15 cellular contexts compared by ENCODE assay signal in the genomic region with DNA sequence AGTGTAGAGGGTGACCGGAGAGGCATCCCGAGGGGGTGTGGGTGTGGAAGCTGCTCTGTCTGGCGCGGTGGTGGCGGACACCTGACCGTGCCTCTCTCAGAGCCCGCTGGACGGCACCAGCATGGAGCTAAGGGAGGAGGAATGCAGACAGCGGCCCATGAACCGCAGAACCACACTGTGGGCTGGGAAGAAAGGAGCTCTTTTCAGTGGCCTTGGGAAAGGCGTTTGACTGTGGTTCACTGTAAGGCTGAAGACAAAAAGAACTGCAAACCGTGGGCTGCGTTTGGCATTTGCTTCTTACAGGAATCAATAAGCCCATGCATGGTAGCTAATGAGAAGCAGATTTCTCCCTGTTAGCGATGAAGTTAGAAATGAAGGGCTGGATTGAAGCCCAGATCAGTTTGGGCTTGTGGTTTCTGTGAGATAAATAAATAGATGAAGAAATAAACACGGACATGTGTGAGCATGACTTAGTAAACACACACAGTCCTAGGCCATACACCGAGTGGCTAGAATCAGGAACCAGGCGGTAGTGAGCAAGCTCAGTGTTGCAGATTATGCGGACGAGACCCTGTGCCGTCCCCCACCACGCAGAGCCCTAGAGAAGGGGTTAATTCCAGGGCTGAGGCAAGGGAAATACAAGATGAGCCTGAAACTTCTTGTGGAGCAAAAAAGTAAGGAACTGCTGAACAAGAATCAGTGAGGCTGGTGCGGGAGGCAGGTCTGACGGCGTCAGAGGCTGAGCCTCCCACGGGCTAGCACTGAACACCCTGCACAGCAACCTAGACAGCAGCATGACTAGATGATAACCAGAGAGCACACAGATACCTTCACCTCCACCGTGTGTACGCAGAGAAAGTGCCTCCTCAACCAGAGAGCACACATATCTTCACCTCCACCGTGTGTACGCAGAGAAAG. TPM values are rescaled to one million over a fixed set of nuclear protein-coding genes. Genes with fewer than 3 reads are reported as not detected.
DNase-seq lines count a peak whose midpoint lies in the region; ATAC-seq and TF ChIP-seq lines count a peak whose summit lies in the region.
"Had no signal": no experiment of that assay in that cellular context is flagged by ENCODE, and none has a peak within 500 bp of the region (broad histone marks: within the 10 kb centered on the region; RNA-seq: fewer than 3 reads in every experiment).

No MANE protein-coding gene starts in this region.

- in situ Hi-C loops in SK-MEL-5 (cut with HindIII; ENCODE audit: low pct_unique_long_range_greater_than_20kb, low sequenced_read_pairs) = no loop called here

- no peak for TF ChIP-seq CTCF in osteocyte (IDR thresholded peaks at IDR 0.05)

- no peak overlapping the region for H3K4me3 Mint-ChIP-seq in osteocyte (ENCODE audit: unreplicated experiment)
- H3K4me3 Mint-ChIP-seq in activated T-cell treated with anti-CD3 and anti-CD28 coated beads, Interleukin-2, amount 50 U/mL, for 4 hours = no peak overlapping the region
- H3K4me3 Mint-ChIP-seq: activated naive CD8-positive, alpha-beta T cell; stimulated activated naive CD8-positive, alpha-beta T cell treated with anti-CD3 and anti-CD28 coated beads, Interleukin-15, Interleukin-2, amounts not matched to agents 100 ng/mL and 50 ng/mL, for 24 hours had no signal

- peaks cover 25% of the 10 kb centered on the region for H3K36me3 Mint-ChIP-seq in osteocyte (ENCODE audit: unreplicated experiment)
- H3K36me3 Mint-ChIP-seq in activated T-cell treated with anti-CD3 and anti-CD28 coated beads, Interleukin-2, amount 50 U/mL, for 4 hours (ENCODE audit: insufficient read depth) = peaks cover 29% of the 10 kb centered on the region

- H3K27me3 Mint-ChIP-seq in osteocyte (ENCODE audit: unreplicated experiment) = no peaks in the 10 kb centered on the region
- no peaks in the 10 kb centered on the region for H3K27me3 Mint-ChIP-seq in activated T-cell treated with anti-CD3 and anti-CD28 coated beads, Interleukin-2, amount 50 U/mL, for 4 hours (ENCODE audit: low read depth)
- H3K27me3 Mint-ChIP-seq: activated naive CD8-positive, alpha-beta T cell; CD4-positive, alpha-beta memory T cell; stimulated activated naive CD8-positive, alpha-beta T cell treated with anti-CD3 and anti-CD28 coated beads, Interleukin-15, Interleukin-2, amounts not matched to agents 100 ng/mL and 50 ng/mL, for 24 hours had no signal

- H3K9me3 Mint-ChIP-seq in osteocyte (ENCODE audit: unreplicated experiment) = no peaks in the 10 kb centered on the region
- no peaks in the 10 kb centered on the region for H3K9me3 Mint-ChIP-seq in activated T-cell treated with anti-CD3 and anti-CD28 coated beads, Interleukin-2, amount 50 U/mL, for 4 hours
- H3K9me3 Mint-ChIP-seq: stimulated activated naive CD8-positive, alpha-beta T cell treated with anti-CD3 and anti-CD28 coated beads, Interleukin-15, Interleukin-2, amounts not matched to agents 100 ng/mL and 50 ng/mL, for 24 hours had no signal

- DNase-seq in DMS79 (lab: John Stamatoyannopoulos, UW) (peak; percentile 24), SK-MEL-5 (ENCODE audit: low read depth, low spot score) (peak; percentile 85), fibroblast of gingiva (ENCODE audit: low read depth) (peak; percentile 97), osteocyte (ENCODE audit: extremely low spot score, unreplicated experiment) (peak; percentile 82), NCI-H446 treated with DMSO at 0.1 percent for 48 hours (lab: John Stamatoyannopoulos, UW) (no peak), GM19240 (ENCODE audit: insufficient read length, low spot score) (no peak), NCI-H524 treated with DMSO at 0.1 percent for 48 hours (lab: John Stamatoyannopoulos, UW) (no peak)
- no peak for DNase-seq in activated T-cell treated with anti-CD3 and anti-CD28 coated beads, Interleukin-2, amount 50 U/mL, for 4 hours
- DNase-seq: CD4-positive, alpha-beta memory T cell; cortex of kidney; NCI-H1436; NCI-H510A treated with DMSO at 0.1 percent for 48 hours; PC-9 had no signal

- ATAC-seq in activated T-cell treated with anti-CD3 and anti-CD28 coated beads, Interleukin-2, amount 50 U/mL, for 4 hours = no peak

- H3K4me1 Mint-ChIP-seq in osteocyte (ENCODE audit: unreplicated experiment) = no peaks in the 10 kb centered on the region
- peaks cover 30% of the 10 kb centered on the region for H3K4me1 Mint-ChIP-seq in activated T-cell treated with anti-CD3 and anti-CD28 coated beads, Interleukin-2, amount 50 U/mL, for 4 hours (ENCODE audit: low read depth)

- no peak overlapping the region for H3K27ac Mint-ChIP-seq in osteocyte (ENCODE audit: unreplicated experiment)
- H3K27ac Mint-ChIP-seq: activated naive CD8-positive, alpha-beta T cell; stimulated activated naive CD8-positive, alpha-beta T cell treated with anti-CD3 and anti-CD28 coated beads, Interleukin-15, Interleukin-2, amounts not matched to agents 100 ng/mL and 50 ng/mL, for 24 hours had no signal

RNA-seq across cellular contexts. Expression of a gene that starts 29.3 kb away (rescaled TPM):
- 4.9 and 5.8 TPM in 2 replicates for total RNA-seq in SK-MEL-5 (2014; rRNA removed; shearing (Covaris generic))
- 21.9 and 29.5 TPM in 2 replicates for polyA plus RNA-seq in SK-MEL-5 (2015; cell fraction: cytosol; rRNA removed)
- 4.1 and 13.1 TPM in 2 replicates for polyA plus RNA-seq in SK-MEL-5 (2015; cell fraction: nucleus; rRNA removed)
- total RNA-seq in osteocyte = 5.9 and 8.1 TPM in 2 replicates
- total RNA-seq in activated T-cell treated with anti-CD3 and anti-CD28 coated beads, Interleukin-2, amount 50 U/mL, for 4 hours = 10 to 100 TPM; 62.7 to 80.8 (median 75.2) TPM

Comparison
In these comparisons a context has a peak if more than half of its experiments do, and no peak if none do; other contexts are left out.
1. DNase-seq: peak in DMS79 (single experiment), SK-MEL-5 (single experiment), fibroblast of gingiva (single experiment) and osteocyte (single experiment); none in NCI-H446 treated with DMSO at 0.1 percent for 48 hours (single experiment), GM19240 (single experiment), activated T-cell treated with anti-CD3 and anti-CD28 coated beads, Interleukin-2, amount 50 U/mL, for 4 hours (single experiment) and NCI-H524 treated with DMSO at 0.1 percent for 48 hours (single experiment).